15 cellular contexts compared by ENCODE assay signal in genomic region chr11:47506363-47506762, GRCh38. TPM values are rescaled to one million over a fixed set of nuclear protein-coding genes. Genes with fewer than 3 reads are reported as not detected.
DNase-seq lines count a peak whose midpoint lies in the region; ATAC-seq and TF ChIP-seq lines count a peak whose summit lies in the region.
"Had no signal": no experiment of that assay in that cellular context is flagged by ENCODE, and none has a peak within 500 bp of the region (broad histone marks: within the 10 kb centered on the region; RNA-seq: fewer than 3 reads in every experiment).

No MANE protein-coding gene starts in this region.

- no peak for TF ChIP-seq POLR2A in gastrocnemius medialis (IDR thresholded peaks at IDR 0.05)

- no TSS peak for BruUV-seq in OCI-LY7 (replicated peaks; lab: Mats Ljungman, UMichigan)

- in situ Hi-C loops in gastrocnemius medialis (cut with MboI; ENCODE audit: low sequenced_read_pairs in 4 of 4), result no loop called here

- TF ChIP-seq CTCF in gastrocnemius medialis (IDR thresholded peaks at IDR 0.05 in 4 of 5, conservative IDR thresholded peaks at IDR 0.05 in 1 of 5) (no peak), OCI-LY7 (conservative IDR thresholded peaks at IDR 0.05; ENCODE audit: low read length) (no peak)

- no peaks in the 10 kb centered on the region for H3K9me2 ChIP-seq in OCI-LY7 (ENCODE audit: insufficient read depth, low read length)

- no peaks in the 10 kb centered on the region for H3K9me3 Mint-ChIP-seq in CD4-positive, alpha-beta memory T cell

- H3K4me2 ChIP-seq in OCI-LY7 (ENCODE audit: low read length), result no peak overlapping the region

- no peaks in the 10 kb centered on the region for H3K27me3 ChIP-seq in CD4-positive, alpha-beta memory T cell (ENCODE audit: insufficient read depth, low read length)
- H3K27me3 ChIP-seq in right cardiac atrium (ENCODE audit: control insufficient read depth, insufficient read depth) (no peaks in the 10 kb centered on the region), gastrocnemius medialis (no peaks in the 10 kb centered on the region)

- H2AFZ ChIP-seq in OCI-LY7 (ENCODE audit: low read length), result no peak overlapping the region

- peaks cover 17% of the 10 kb centered on the region; the same call in 1 of the 2 replicates for H4K20me1 ChIP-seq in OCI-LY7 (ENCODE audit: insufficient read depth, low read length)

- peaks cover 94% of the 10 kb centered on the region for H3K79me2 ChIP-seq in OCI-LY7 (ENCODE audit: insufficient read depth, low read depth, low read length)

- H3K27ac Mint-ChIP-seq in CD4-positive, alpha-beta memory T cell, result peak overlapping the region in 5 of 7 donors; percentile 2 to 78 (median 57)
- peak overlapping the region; percentile 83 for H3K27ac Mint-ChIP-seq in T-helper 17 cell

- no peak for DNase-seq in CD4-positive, alpha-beta memory T cell
- DNase-seq in T-helper 17 cell (no peak), right cardiac atrium (no peak), gastrocnemius medialis (no peak), hepatic stellate cell (ENCODE audit: low spot score) (no peak), iPS-NIHi11 (ENCODE audit: low spot score) (no peak), cerebellar nuclear complex (lab: John Stamatoyannopoulos, UW) (no peak), OCI-LY7 (ENCODE audit: low spot score) (no peak)
- DNase-seq: amygdala; effector CD8-positive, alpha-beta T cell; glutamatergic neuron; GOT3; NCI-H2081; stimulated activated CD4-positive, alpha-beta T cell treated with anti-CD3 and anti-CD28 coated beads, Interleukin-15, amount 100 ng/mL, for 24 hours had no signal

- no peak for ATAC-seq in T-helper 17 cell
- ATAC-seq in right cardiac atrium, result peak; percentile 50 to 59
- ATAC-seq in gastrocnemius medialis, result no peak

- 69% methylated on average over 8 of the region's 8 CpGs for WGBS in right cardiac atrium

- intact Hi-C loops in CD4-positive, alpha-beta memory T cell (cut with micrococcal nuclease), result no loop called here
- intact Hi-C loops in right cardiac atrium (cut with DNase I) (no loop called here), gastrocnemius medialis (cut with DNase I; ENCODE audit: low total_unique reads) (no loop called here), OCI-LY7 (cut with micrococcal nuclease; ENCODE audit: unreplicated experiment) (no loop called here)

- H3K4me3 Mint-ChIP-seq in CD4-positive, alpha-beta memory T cell, result peak overlapping the region in 1 of 8 donors; percentile 7
- peak overlapping the region; percentile 33 for H3K4me3 Mint-ChIP-seq in T-helper 17 cell

- POLR2A ChIA-PET in CD4-positive, alpha-beta memory T cell (lab: Charles Lee; ENCODE audit: partially characterized antibody), result interaction anchor here (1.7 to 2.1 kb wide), 2 partner anchors 8 to 46 kb away, joined by 4 to 9 read pairs; no protein-coding TSS in a partner anchor
- POLR2A ChIA-PET in OCI-LY7 (lab: Charles Lee), result interaction anchor here (0.5 to 1.2 kb wide), 6 partner anchors 10 to 1028 kb away, joined by 3 to 9 read pairs (median 4); no protein-coding TSS in a partner anchor

- H3K36me3 ChIP-seq in CD4-positive, alpha-beta memory T cell (ENCODE audit: insufficient read depth, low read length), result peaks cover 3% of the 10 kb centered on the region
- no peaks in the 10 kb centered on the region for H3K36me3 ChIP-seq in gastrocnemius medialis
- H3K36me3 ChIP-seq in OCI-LY7 (ENCODE audit: insufficient read depth, low read length), result peaks cover 45% of the 10 kb centered on the region

- peaks cover 0 to 38% of the 10 kb centered on the region in 2 donors for H3K36me3 Mint-ChIP-seq in CD4-positive, alpha-beta memory T cell
- H3K36me3 Mint-ChIP-seq in T-helper 17 cell (ENCODE audit: low read depth), result peaks cover 3% of the 10 kb centered on the region

- CTCF ChIA-PET in CD4-positive, alpha-beta memory T cell (lab: Charles Lee; ENCODE audit: partially characterized antibody), result interaction anchor here (0.8 to 1.7 kb wide), 4 partner anchors 12 to 348 kb away, joined by 3 to 4 read pairs (median 3); no protein-coding TSS in a partner anchor
- CTCF ChIA-PET in OCI-LY7 (lab: Charles Lee; ENCODE audit: unreplicated experiment), result no interaction called here

- H3K27me3 Mint-ChIP-seq in CD4-positive, alpha-beta memory T cell, result no peaks in the 10 kb centered on the region
- no peaks in the 10 kb centered on the region for H3K27me3 Mint-ChIP-seq in T-helper 17 cell

- H3K4me1 Mint-ChIP-seq in CD4-positive, alpha-beta memory T cell, result peaks cover 52 to 85% (median 62%) of the 10 kb centered on the region in 4 donors
- peaks cover 53% of the 10 kb centered on the region for H3K4me1 Mint-ChIP-seq in T-helper 17 cell

- H3K4me3 ChIP-seq in CD4-positive, alpha-beta memory T cell (ENCODE audit: low read length in 2 of 2), result no peak overlapping the region
- no peak overlapping the region for H3K4me3 ChIP-seq in right cardiac atrium (ENCODE audit: low read length)
- H3K4me3 ChIP-seq in gastrocnemius medialis, result no peak overlapping the region
- no peak overlapping the region for H3K4me3 ChIP-seq in OCI-LY7 (ENCODE audit: low read depth, low read length, poor library complexity, severe bottlenecking)

- H3K9me3 ChIP-seq in CD4-positive, alpha-beta memory T cell (ENCODE audit: control insufficient read depth in 1 of 2, low read length in 2 of 2), result no peaks in the 10 kb centered on the region
- H3K9me3 ChIP-seq in T-helper 17 cell (ENCODE audit: control insufficient read depth, low read length, poor library complexity, severe bottlenecking) (no peaks in the 10 kb centered on the region), right cardiac atrium (ENCODE audit: control insufficient read depth, low read length) (no peaks in the 10 kb centered on the region), gastrocnemius medialis (no peaks in the 10 kb centered on the region), OCI-LY7 (ENCODE audit: low read length) (no peaks in the 10 kb centered on the region)

- peaks cover 71% of the 10 kb centered on the region for H3K4me1 ChIP-seq in CD4-positive, alpha-beta memory T cell (ENCODE audit: insufficient read depth, low read length)
- H3K4me1 ChIP-seq in right cardiac atrium (ENCODE audit: control insufficient read depth, insufficient read depth, low read length) (peaks cover 2% of the 10 kb centered on the region), gastrocnemius medialis (peaks cover 67 to 82% of the 10 kb centered on the region in 2 donors), OCI-LY7 (ENCODE audit: insufficient read depth, low read length, poor library complexity, severe bottlenecking) (peaks cover 7% of the 10 kb centered on the region)

- no peak overlapping the region for H3K27ac ChIP-seq in CD4-positive, alpha-beta memory T cell (ENCODE audit: low read depth, low read length)
- no peak overlapping the region for H3K27ac ChIP-seq in right cardiac atrium (ENCODE audit: low read length)
- H3K27ac ChIP-seq in gastrocnemius medialis, result peak overlapping the region; percentile 37 to 89 (median 72)
- H3K27ac ChIP-seq in OCI-LY7 (ENCODE audit: low read depth, low read length, poor library complexity, severe bottlenecking), result no peak overlapping the region
- H3K27ac ChIP-seq: VCaP had no signal

RNA-seq across cellular contexts. Expression of gene CELF1, which starts 46.6 kb away (rescaled TPM):
- total RNA-seq in CD4-positive, alpha-beta memory T cell, result 100 to 1,000 TPM; 145 to 149 TPM
- 10 to 100 TPM; 45.6 to 76.2 TPM for polyA plus RNA-seq in CD4-positive, alpha-beta memory T cell
- total RNA-seq in T-helper 17 cell (100 to 1,000 TPM; 113 to 127 TPM), right cardiac atrium (10 to 100 TPM; 54.8 to 79.8 (median 73.4) TPM), gastrocnemius medialis (100 to 1,000 TPM; 106 to 185 (median 136) TPM), OCI-LY7 (2022) (143 and 149 TPM in 2 replicates)
- 26.9 TPM for polyA plus RNA-seq in right cardiac atrium
- 82.1 and 87.4 TPM in 2 replicates for total RNA-seq in OCI-LY7 (2014; rRNA removed; shearing (Covaris generic))

RNA-seq across cellular contexts. Expression of gene RAPSN, which starts 57.4 kb away (rescaled TPM):
- 1 to 10 TPM in 1 of 2 experiments, under 1 TPM in 1; 0.55 to 1.7 TPM for total RNA-seq in CD4-positive, alpha-beta memory T cell
- not detected for polyA plus RNA-seq in CD4-positive, alpha-beta memory T cell
- total RNA-seq in T-helper 17 cell (1 to 10 TPM; 3.0 to 3.1 TPM), right cardiac atrium (under 1 TPM; 0.17 to 0.50 (median 0.39) TPM), gastrocnemius medialis (10 to 100 TPM; 48.9 to 68.6 (median 59.4) TPM), OCI-LY7 (2022) (not detected in 2 replicates)
- polyA plus RNA-seq in right cardiac atrium, result 0.23 TPM
- total RNA-seq in OCI-LY7 (2014; rRNA removed; shearing (Covaris generic)), result 0.26 TPM in 1 of 2 replicates, not detected in the other

RNA-seq across cellular contexts. Expression of gene PTPMT1, which starts 59.0 kb away (rescaled TPM):
- total RNA-seq in CD4-positive, alpha-beta memory T cell, result 10 to 100 TPM; 21.5 to 21.9 TPM
- 100 to 1,000 TPM in 1 of 2 donors, 10 to 100 TPM in 1; 68.3 to 109 TPM for polyA plus RNA-seq in CD4-positive, alpha-beta memory T cell
- total RNA-seq in T-helper 17 cell, result 10 to 100 TPM; 19.2 to 23.8 TPM
- total RNA-seq in right cardiac atrium, result 10 to 100 TPM; 13.9 to 17.2 (median 15.3) TPM
- 22.5 TPM for polyA plus RNA-seq in right cardiac atrium
- 10 to 100 TPM; 58.2 to 87.9 (median 79.8) TPM for total RNA-seq in gastrocnemius medialis
- 52.6 and 62.8 TPM in 2 replicates for total RNA-seq in OCI-LY7 (2014; rRNA removed; shearing (Covaris generic))
- total RNA-seq in OCI-LY7 (2022), result 27.6 TPM in 2 replicates

Comparison
In these comparisons a context has a peak if more than half of its experiments do, and no peak if none do; other contexts are left out.
1. H3K27ac ChIP-seq: peak in gastrocnemius medialis (4 of 4); none in CD4-positive, alpha-beta memory T cell (single experiment), right cardiac atrium (single experiment) and OCI-LY7 (single experiment).
2. ATAC-seq: peak in right cardiac atrium (2 of 2); none in T-helper 17 cell (single experiment) and gastrocnemius medialis (0 of 2).
3. RNA of gene RAPSN, which starts 57.4 kb away (total RNA-seq): 48.9 to 68.6 TPM in gastrocnemius medialis; 3.0 to 3.1 TPM in T-helper 17 cell, 0.55 to 1.7 TPM in CD4-positive, alpha-beta memory T cell, 0.17 to 0.50 TPM in right cardiac atrium and 0.26 TPM in OCI-LY7; every median in the first group is over 10 times any median in the second.